Comparison of ENCODE assay signal across 9 cellular contexts in genomic region chr6:30101939-30102700, GRCh38. TPM values are rescaled to one million over a fixed set of nuclear protein-coding genes. Genes with fewer than 3 reads are reported as not detected.
A peak's percentile ranks its signal among the peaks of the same experiment; 100 is the strongest.
DNase-seq lines count a peak whose midpoint lies in the region; ATAC-seq and TF ChIP-seq lines count a peak whose summit lies in the region.
"Had no signal": no experiment of that assay in that cellular context is flagged by ENCODE, and none has a peak within 500 bp of the region (broad histone marks: within the 10 kb centered on the region; RNA-seq: fewer than 3 reads in every experiment).

No MANE protein-coding gene starts in this region.

- peak in 1 of 2 donors; percentile 9 for TF ChIP-seq CTCF in left lung (IDR thresholded peaks at IDR 0.05)

- H3K27ac ChIP-seq in left lung = peak overlapping the region; percentile 43 to 60

- peak; percentile 89 for DNase-seq in DMS53 treated with DMSO at 0.1 percent for 48 hours (lab: John Stamatoyannopoulos, UW; ENCODE audit: unreplicated experiment)
- peak; percentile 93 for DNase-seq in HEK293T (ENCODE audit: extremely low spot score)
- peak; percentile 82 for DNase-seq in NCI-H460 (ENCODE audit: extremely low read depth, low read depth)
- DNase-seq in activated CD4-positive, alpha-beta T cell treated with anti-CD3 and anti-CD28 coated beads, Interleukin-2, amount 50 U/mL, for 24 hours (ENCODE audit: low read depth in 1 of 2, low spot score in 1 of 2) = peak; percentile 32 to 54
- peak; percentile 83 for DNase-seq in dermis blood vessel endothelial cell
- DNase-seq in left lung = peak; percentile 94 to 99
- DNase-seq in stimulated activated CD4-positive, alpha-beta T cell treated with anti-CD3 and anti-CD28 coated beads, Interleukin-1b, Interleukin-23, amount 100 ng/mL, for 24 hours (ENCODE audit: low read depth in 4 of 4, low spot score in 1 of 4) = peak; percentile 33 to 71 (median 43)
- DNase-seq in NAMALWA (ENCODE audit: low spot score) = no peak

- H3K4me3 ChIP-seq in left lung = peak overlapping the region; percentile 26 to 44

- H3K27me3 ChIP-seq in left lung = peaks cover 18 to 73% of the 10 kb centered on the region in 2 donors

- POLR2A ChIA-PET in HEK293T (lab: Yijun Ruan, JAX) = interaction anchor here (0.6 to 1.6 kb wide), 21 partner anchors 9 to 349 kb away, joined by 3 to 20 read pairs (median 4); partner anchors contain the start of genes POLR1H, PPP1R11, TRIM26 and TRIM39

- intact Hi-C loops in left lung (cut with DNase I) = no loop called here

- no peaks in the 10 kb centered on the region for H3K36me3 ChIP-seq in left lung

- CTCF ChIA-PET in HEK293T (lab: Yijun Ruan, JAX) = interaction anchor here (0.7 to 1.6 kb wide), 4 partner anchors 9 to 66 kb away, joined by 3 to 14 read pairs (median 4); no protein-coding TSS in a partner anchor

- no peaks in the 10 kb centered on the region for H3K9me3 ChIP-seq in left lung

- peak; percentile 92 for ATAC-seq in left lung

- peaks cover 21 to 36% of the 10 kb centered on the region in 2 donors for H3K4me1 ChIP-seq in left lung

TF ChIP-seq in HEK293T, 16 proteins besides CTCF, POLR2A, EP300 and RAD21:
- TF ChIP-seq LEF1 (IDR thresholded peaks at IDR 0.05; ENCODE audit: borderline replicate concordance) (no peak), L3MBTL2 (conservative IDR thresholded peaks at IDR 0.05) (peak; percentile 27; the same call in 1 of the 2 replicates), ELF4 (IDR thresholded peaks at IDR 0.05) (peak; percentile 16; the same call in 1 of the 2 replicates)

RNA-seq across cellular contexts. Expression of gene TRIM31, which starts 10.8 kb away (rescaled TPM):
- total RNA-seq in NCI-H460 (2014; rRNA removed; shearing (Covaris generic)) = not detected in 2 replicates
- not detected in 2 replicates for polyA plus RNA-seq in NCI-H460 (2014; cell fraction: nucleus; rRNA removed)
- not detected in 2 replicates for total RNA-seq in dermis blood vessel endothelial cell
- under 1 TPM; 0.39 to 0.99 TPM for total RNA-seq in left lung
- total RNA-seq: temporal lobe had no signal

RNA-seq across cellular contexts. Expression of gene RNF39, which starts 26.6 kb away (rescaled TPM):
- total RNA-seq in NCI-H460 (2014; rRNA removed; shearing (Covaris generic)) = not detected in 2 replicates
- polyA plus RNA-seq in NCI-H460 (2014; cell fraction: nucleus; rRNA removed) = not detected in 2 replicates
- total RNA-seq in dermis blood vessel endothelial cell (0.05 TPM in 1 of 2 replicates, not detected in the other), left lung (1 to 10 TPM; 2.7 to 3.2 TPM)
- total RNA-seq: temporal lobe had no signal

RNA-seq across cellular contexts. Expression of gene TRIM40, which starts 33.8 kb away (rescaled TPM):
- not detected in 2 replicates for total RNA-seq in NCI-H460 (2014; rRNA removed; shearing (Covaris generic))
- polyA plus RNA-seq in NCI-H460 (2014; cell fraction: nucleus; rRNA removed) = not detected in 2 replicates
- total RNA-seq in dermis blood vessel endothelial cell (not detected in 2 replicates), left lung (not detected)
- total RNA-seq: temporal lobe had no signal

RNA-seq across cellular contexts. Expression of gene PPP1R11, which starts 35.1 kb away (rescaled TPM):
- total RNA-seq in NCI-H460 (2014; rRNA removed; shearing (Covaris generic)) = 70.2 and 74.1 TPM in 2 replicates
- polyA plus RNA-seq in NCI-H460 (2014; cell fraction: nucleus; rRNA removed) = 15.0 and 20.4 TPM in 2 replicates
- total RNA-seq in dermis blood vessel endothelial cell = 14.0 and 15.0 TPM in 2 replicates
- total RNA-seq in left lung = 10 to 100 TPM; 57.0 to 60.0 TPM

RNA-seq across cellular contexts. Expression of gene POLR1H, which starts 41.1 kb away (rescaled TPM):
- total RNA-seq in NCI-H460 (2014; rRNA removed; shearing (Covaris generic)) = 25.6 and 32.5 TPM in 2 replicates
- polyA plus RNA-seq in NCI-H460 (2014; cell fraction: nucleus; rRNA removed) = 15.5 and 34.4 TPM in 2 replicates
- 14.8 and 39.1 TPM in 2 replicates for total RNA-seq in dermis blood vessel endothelial cell
- total RNA-seq in left lung = 10 to 100 TPM; 21.3 to 24.7 TPM
